In genomic region chr6:12233693-12234551, GRCh38 we compare ENCODE assay signal across 8 cellular contexts. TPM values are rescaled to one million over a fixed set of nuclear protein-coding genes. Genes with fewer than 3 reads are reported as not detected.
DNase-seq lines count a peak whose midpoint lies in the region; ATAC-seq, FAIRE-seq and TF ChIP-seq lines count a peak whose summit lies in the region.

No MANE protein-coding gene starts in this region.

- peaks cover 24% of the 10 kb centered on the region for H3K4me1 Mint-ChIP-seq in T-helper 17 cell

- no peak overlapping the region for H3K4me3 Mint-ChIP-seq in T-helper 17 cell

- peaks cover 8% of the 10 kb centered on the region for H3K27me3 Mint-ChIP-seq in T-helper 17 cell

- H3K4me3 ChIP-seq in BE2C (ENCODE audit: low read depth, low read length) (no peak overlapping the region), bronchial epithelial cell (ENCODE audit: low read depth, low read length) (no peak overlapping the region), kidney epithelial cell (ENCODE audit: low read depth, low read length) (no peak overlapping the region)

- H3K36me3 Mint-ChIP-seq in T-helper 17 cell (ENCODE audit: low read depth): no peaks in the 10 kb centered on the region

- no peaks in the 10 kb centered on the region for H3K27me3 ChIP-seq in BE2C
- H3K27me3 ChIP-seq in bronchial epithelial cell (ENCODE audit: control insufficient read depth, insufficient read depth, low read length): no peaks in the 10 kb centered on the region
- H3K27me3 ChIP-seq in kidney epithelial cell (ENCODE audit: control insufficient read depth, insufficient read depth, low read length): no peaks in the 10 kb centered on the region

- peak; percentile 14 for DNase-seq in BE2C
- peak; percentile 23 for DNase-seq in GM19239 (ENCODE audit: insufficient read length, low spot score)
- DNase-seq in NCI-H1105 (lab: John Stamatoyannopoulos, UW): peak; percentile 26
- peak in 1 of 3 donors; percentile 14 for DNase-seq in T-helper 17 cell
- peak; percentile 77 for DNase-seq in bronchial epithelial cell (ENCODE audit: low read depth)
- DNase-seq in kidney epithelial cell (ENCODE audit: low read depth): peak; percentile 76
- peak; percentile 4 to 20 (median 19) for DNase-seq in stimulated activated CD4-positive, alpha-beta T cell treated with anti-CD3 and anti-CD28 coated beads, TNF-alpha, amount 100 ng/mL, for 48 hours (ENCODE audit: low read depth in 3 of 3)

- no peaks in the 10 kb centered on the region for H3K4me1 ChIP-seq in BE2C

- FAIRE-seq in GM19239 (lab: Jason Lieb, UNC) (peak; percentile 85), bronchial epithelial cell (lab: Jason Lieb, UNC) (peak; percentile 82)

- peak; percentile 87 for ATAC-seq in T-helper 17 cell
- no peak for ATAC-seq in HG02840 (IDR thresholded peaks at IDR 0.05; ENCODE audit: low FRiP score, unreplicated experiment)

- no peaks in the 10 kb centered on the region for H3K36me3 ChIP-seq in BE2C
- H3K36me3 ChIP-seq in bronchial epithelial cell (ENCODE audit: control insufficient read depth, insufficient read depth, low read length): no peaks in the 10 kb centered on the region
- no peaks in the 10 kb centered on the region for H3K36me3 ChIP-seq in kidney epithelial cell (ENCODE audit: control insufficient read depth, insufficient read depth, low read length)

- H3K9me3 ChIP-seq in BE2C (no peaks in the 10 kb centered on the region), T-helper 17 cell (ENCODE audit: control insufficient read depth, low read length, poor library complexity, severe bottlenecking) (no peaks in the 10 kb centered on the region)

- H3K27ac Mint-ChIP-seq in T-helper 17 cell: peak overlapping the region; percentile 74

- TF ChIP-seq CTCF in BE2C (IDR thresholded peaks at IDR 0.05; ENCODE audit: low read depth, low read length): peak; percentile 68
- peak; percentile 77 for TF ChIP-seq CTCF in bronchial epithelial cell (IDR thresholded peaks at IDR 0.05; ENCODE audit: insufficient read depth, low read length, severe bottlenecking)
- TF ChIP-seq CTCF in kidney epithelial cell (IDR thresholded peaks at IDR 0.05; ENCODE audit: insufficient read depth, low read length, poor library complexity, severe bottlenecking): peak; percentile 82

RNA-seq across cellular contexts. Expression of gene EDN1, which starts 56.2 kb away (rescaled TPM):
- not detected for polyA plus RNA-seq in BE2C (2012; ENCODE audit: insufficient read depth, insufficient read length, low read depth)
- 1 to 10 TPM in 1 of 2 donors, under 1 TPM in 1; 0.57 to 1.2 TPM for total RNA-seq in T-helper 17 cell
- total RNA-seq in bronchial epithelial cell: 2.9 and 9.7 TPM in 2 replicates
- 53.3 and 59.8 TPM in 2 replicates for total RNA-seq in kidney epithelial cell
